ENCODE assay signal across 1 cellular context in genomic region chr10:21499580-21499909, GRCh38.
TF ChIP-seq lines count a peak whose summit lies in the region.

No MANE protein-coding gene starts in this region.

TF ChIP-seq in GM23338, 12 proteins besides CTCF, POLR2A, EP300 and RAD21 (continued from another document):
- no peak for TF ChIP-seq ZNF462 (CRISPR knock-in tag; IDR thresholded peaks at IDR 0.05)
